Comparison of ENCODE assay signal across 14 cellular contexts in genomic region chr11:1159526-1160220, GRCh38. TPM values are rescaled to one million over a fixed set of nuclear protein-coding genes. Genes with fewer than 3 reads are reported as not detected.
"Had no signal": no experiment of that assay in that cellular context is flagged by ENCODE, and none has a peak within 500 bp of the region (broad histone marks: within the 10 kb centered on the region; RNA-seq: fewer than 3 reads in every experiment).

No MANE protein-coding gene starts in this region.

RNA-seq across cellular contexts. Expression of gene MUC5AC, which starts 1.9 kb away (rescaled TPM):
- total RNA-seq: esophagus mucosa, gastrocnemius medialis, glomerular endothelial cell, kidney epithelial cell, left cardiac atrium, mammary epithelial cell, natural killer cell, omental fat pad, right atrium auricular region, smooth muscle cell, tibial nerve, ureter, vagina had no signal
- polyA plus RNA-seq: neural cell, smooth muscle cell had no signal
